Comparison of ENCODE assay signal across 1 cellular context in the genomic region with DNA sequence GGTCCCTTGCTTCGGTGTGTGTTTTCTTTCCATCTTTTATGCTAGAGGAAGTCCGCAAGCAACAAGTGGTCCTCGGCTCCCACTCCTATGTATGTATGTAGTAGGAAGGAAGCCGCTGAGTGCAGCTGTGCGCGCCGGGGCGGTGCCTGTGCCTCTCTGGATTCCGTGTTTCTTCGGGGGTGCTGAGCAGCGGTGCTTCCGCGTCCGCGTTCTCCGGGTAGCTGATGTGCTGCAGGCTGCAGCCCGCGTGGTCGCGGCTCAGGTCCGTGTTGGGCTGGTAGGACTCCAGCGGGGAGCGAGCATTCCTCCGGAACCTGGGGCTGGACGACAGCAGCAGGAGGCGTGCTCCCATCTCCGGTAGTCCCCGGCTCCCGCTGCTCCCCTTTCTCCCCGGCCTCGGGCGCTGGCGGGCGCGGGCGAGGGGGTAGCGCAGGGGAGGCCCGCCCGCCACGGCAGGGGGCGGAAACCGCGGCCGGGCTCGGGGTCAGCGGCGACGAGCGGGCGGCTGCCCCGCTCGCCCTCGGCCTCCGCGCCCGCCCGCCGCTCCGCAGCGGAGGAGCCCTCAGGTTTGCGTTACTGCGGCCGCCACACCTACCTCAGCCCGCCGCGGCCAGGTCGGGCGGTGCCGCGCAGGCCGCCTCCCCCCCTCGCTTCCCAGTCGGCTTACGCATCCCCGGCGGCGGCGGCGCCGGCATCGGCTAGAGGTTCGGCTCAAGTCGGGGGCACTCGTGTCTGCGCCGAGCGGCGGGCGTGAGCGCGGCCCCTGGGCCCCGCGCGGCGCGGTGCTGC.
A peak's percentile ranks its signal among the peaks of the same experiment; 100 is the strongest.
TF ChIP-seq lines count a peak whose summit lies in the region.

No MANE protein-coding gene starts in this region.

TF ChIP-seq in H1, 55 proteins besides CTCF, POLR2A, EP300 and RAD21 (continued from another document):
- TF ChIP-seq TEAD4 (IDR thresholded peaks at IDR 0.05; ENCODE audit: low read depth, low read length) (peak; percentile 35; the same call in 1 of the 2 replicates), CBX5 (IDR thresholded peaks at IDR 0.05; ENCODE audit: low read depth, low read length) (no peak), USF2 (IDR thresholded peaks at IDR 0.05; ENCODE audit: low read length) (no peak), CTBP2 (IDR thresholded peaks at IDR 0.05; ENCODE audit: borderline replicate concordance, insufficient read depth, insufficient read length, low read length) (peak; percentile 30), SAP30 (IDR thresholded peaks at IDR 0.05; ENCODE audit: insufficient read depth, insufficient replicate concordance, low read length) (no peak), SIN3A (conservative IDR thresholded peaks at IDR 0.05 in 1 of 2, IDR thresholded peaks at IDR 0.05 in 1 of 2; ENCODE audit: low read depth in 1 of 2, low read length in 2 of 2) (peak in 1 of 2 experiments; percentile 11; a peak in 1 of 4 replicates), PHF8 (conservative IDR thresholded peaks at IDR 0.05; ENCODE audit: low read depth, low read length) (peak; percentile 25), KDM4A (IDR thresholded peaks at IDR 0.05; ENCODE audit: low read depth, low read length, severe bottlenecking) (peak; percentile 80), YY1 (IDR thresholded peaks at IDR 0.05; ENCODE audit: low read depth, low read length) (no peak), BRCA1 (IDR thresholded peaks at IDR 0.05; ENCODE audit: low read depth, low read length) (no peak), RBBP5 (IDR thresholded peaks at IDR 0.05; ENCODE audit: borderline replicate concordance, low read depth, low read length) (no peak), ASH2L (IDR thresholded peaks at IDR 0.05; ENCODE audit: low read length) (peak; percentile 80), NANOG (IDR thresholded peaks at IDR 0.05; ENCODE audit: insufficient read depth, low read depth, low read length, poor library complexity, severe bottlenecking) (no peak), POLR2AphosphoS5 (IDR thresholded peaks at IDR 0.05; ENCODE audit: low read depth, low read length) (0 out of 2 replicates have a peak, but pooled peaks have one; percentile 0), ZNF274 (IDR thresholded peaks at IDR 0.05; ENCODE audit: borderline replicate concordance, extremely low read depth, low read length) (no peak), TAF1 (IDR thresholded peaks at IDR 0.05; ENCODE audit: low read depth, low read length) (peak; percentile 23; the same call in 1 of the 2 replicates), TAF7 (optimal IDR thresholded peaks at IDR 0.05; ENCODE audit: borderline replicate concordance, low read depth, low read length) (peak; percentile 14), HDAC2 (IDR thresholded peaks at IDR 0.05; ENCODE audit: borderline replicate concordance in 1 of 2, low read depth in 2 of 2, low read length in 2 of 2) (peak in 1 of 2 experiments; percentile 20; a peak in 1 of 4 replicates)
- TF ChIP-seq, protein P1, sequence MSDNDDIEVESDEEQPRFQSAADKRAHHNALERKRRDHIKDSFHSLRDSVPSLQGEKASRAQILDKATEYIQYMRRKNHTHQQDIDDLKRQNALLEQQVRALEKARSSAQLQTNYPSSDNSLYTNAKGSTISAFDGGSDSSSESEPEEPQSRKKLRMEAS (IDR thresholded peaks at IDR 0.05) = peak; percentile 41
